Comparison of ENCODE assay signal across 23 cellular contexts in the genomic region with DNA sequence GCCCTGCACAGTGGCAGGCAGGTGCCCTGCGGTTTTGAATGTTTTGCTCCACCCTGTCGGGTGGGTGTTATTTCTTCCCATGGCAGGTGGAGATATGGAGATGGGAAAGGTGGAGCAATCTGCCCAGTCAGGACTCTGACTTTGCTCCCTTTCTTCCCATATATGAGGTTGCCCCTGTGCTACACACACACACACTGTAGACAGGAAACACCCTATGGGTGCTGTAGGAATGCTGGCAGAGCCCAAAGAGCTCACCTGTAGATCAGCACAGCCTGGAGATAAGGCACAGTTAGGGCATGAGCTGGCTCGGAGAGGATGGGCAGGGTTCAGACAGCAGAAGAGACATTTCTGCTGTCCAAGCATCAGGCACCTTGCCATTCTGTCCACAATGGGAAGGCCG.
A peak's percentile ranks its signal among the peaks of the same experiment; 100 is the strongest.
DNase-seq lines count a peak whose midpoint lies in the region; ATAC-seq and TF ChIP-seq lines count a peak whose summit lies in the region.
"Had no signal": no experiment of that assay in that cellular context is flagged by ENCODE, and none has a peak within 500 bp of the region (broad histone marks: within the 10 kb centered on the region; RNA-seq: fewer than 3 reads in every experiment).

No MANE protein-coding gene starts in this region.

- no peak overlapping the region for H3K4me3 Mint-ChIP-seq in nephron progenitor cell
- H3K4me3 Mint-ChIP-seq: CD14-positive monocyte; CD4-positive, alpha-beta T cell; CD8-positive, alpha-beta memory T cell; GM23338; HFFc6 had no signal

- no peaks in the 10 kb centered on the region for H3K4me1 ChIP-seq in tibial artery
- H3K4me1 ChIP-seq: BE2C, HAP-1 had no signal

- peaks cover 7% of the 10 kb centered on the region for H3K27me3 Mint-ChIP-seq in nephron progenitor cell (ENCODE audit: low read depth, poor library complexity)

- no peak for ATAC-seq in GM19452 (IDR thresholded peaks at IDR 0.05; ENCODE audit: unreplicated experiment)
- ATAC-seq: GM12878, GM23338 had no signal

- no peak for TF ChIP-seq CTCF in nephron progenitor cell (IDR thresholded peaks at IDR 0.05)
- TF ChIP-seq CTCF in tibial artery (IDR thresholded peaks at IDR 0.05), result no peak

- no peaks in the 10 kb centered on the region for H3K36me3 Mint-ChIP-seq in nephron progenitor cell (ENCODE audit: low read depth)
- H3K36me3 Mint-ChIP-seq: CD14-positive monocyte; CD8-positive, alpha-beta memory T cell had no signal

- H3K27ac ChIP-seq in tibial artery, result no peak overlapping the region
- H3K27ac ChIP-seq: 22Rv1; BLaER1 treated with 17β-estradiol and CSF1 and Interleukin-3, amounts not matched to agents 10 nM and 100 nM had no signal

- no peak overlapping the region for H3K4me3 ChIP-seq in tibial artery
- H3K4me3 ChIP-seq: BLaER1 treated with 17β-estradiol and CSF1 and Interleukin-3, amounts not matched to agents 10 nM and 100 nM; GM12878; GM23338; HAP-1 had no signal

- peaks cover 7% of the 10 kb centered on the region for H3K4me1 Mint-ChIP-seq in nephron progenitor cell
- H3K4me1 Mint-ChIP-seq: CD14-positive monocyte; CD8-positive, alpha-beta memory T cell; GM23338 had no signal

- peak overlapping the region; percentile 34 for H3K27ac Mint-ChIP-seq in nephron progenitor cell
- H3K27ac Mint-ChIP-seq: CD14-positive monocyte; CD4-positive, alpha-beta T cell; CD8-positive, alpha-beta memory T cell; GM23338; HFFc6 had no signal

- H3K27me3 ChIP-seq in tibial artery, result peaks cover 0 to 7% of the 10 kb centered on the region in 2 donors
- H3K27me3 ChIP-seq: BE2C; BLaER1 treated with 17β-estradiol and CSF1 and Interleukin-3, amounts not matched to agents 10 nM and 100 nM had no signal

- peaks cover under 1% of the 10 kb centered on the region for H3K9me3 Mint-ChIP-seq in nephron progenitor cell
- H3K9me3 Mint-ChIP-seq: CD4-positive, alpha-beta T cell had no signal

- H3K36me3 ChIP-seq in tibial artery, result no peaks in the 10 kb centered on the region
- H3K36me3 ChIP-seq: BE2C; BLaER1 treated with 17β-estradiol and CSF1 and Interleukin-3, amounts not matched to agents 10 nM and 100 nM; HAP-1 had no signal

- peaks cover 0 to under 1% (median 0%) of the 10 kb centered on the region in 3 donors for H3K9me3 ChIP-seq in tibial artery
- H3K9me3 ChIP-seq: BE2C, HAP-1 had no signal

- intact Hi-C loops in tibial artery (cut with DNase I; ENCODE audit: low total_unique reads), result no loop called here

- DNase-seq in NCI-H345 (lab: John Stamatoyannopoulos, UW), result peak; percentile 19
- no peak for DNase-seq in NCI-H345 treated with DMSO at 0.1 percent for 48 hours (lab: John Stamatoyannopoulos, UW; ENCODE audit: unreplicated experiment)
- peak; percentile 64 for DNase-seq in NCI-H510A treated with DMSO at 0.1 percent for 48 hours (lab: John Stamatoyannopoulos, UW)
- DNase-seq in nephron progenitor cell, result no peak
- DNase-seq in tibial artery, result no peak
- DNase-seq in GM19238 (ENCODE audit: insufficient read length, low spot score), result no peak
- no peak for DNase-seq in AG08395 (ENCODE audit: low spot score)
- DNase-seq: AML-193; BE2C; CD4-positive, alpha-beta T cell; CD8-positive, alpha-beta memory T cell; DMS 273 treated with DMSO at 0.1 percent for 48 hours; DMS79; EL; GDM1; HFFc6 had no signal

Comparison
In these comparisons a context has a peak if more than half of its experiments do, and no peak if none do; other contexts are left out.
1. DNase-seq: peak in NCI-H345 (single experiment) and NCI-H510A treated with DMSO at 0.1 percent for 48 hours (single experiment); none in NCI-H345 treated with DMSO at 0.1 percent for 48 hours (single experiment), nephron progenitor cell (single experiment), tibial artery (0 of 2), GM19238 (single experiment) and AG08395 (single experiment).